Comparison of ENCODE assay signal across 9 cellular contexts in the genomic region with DNA sequence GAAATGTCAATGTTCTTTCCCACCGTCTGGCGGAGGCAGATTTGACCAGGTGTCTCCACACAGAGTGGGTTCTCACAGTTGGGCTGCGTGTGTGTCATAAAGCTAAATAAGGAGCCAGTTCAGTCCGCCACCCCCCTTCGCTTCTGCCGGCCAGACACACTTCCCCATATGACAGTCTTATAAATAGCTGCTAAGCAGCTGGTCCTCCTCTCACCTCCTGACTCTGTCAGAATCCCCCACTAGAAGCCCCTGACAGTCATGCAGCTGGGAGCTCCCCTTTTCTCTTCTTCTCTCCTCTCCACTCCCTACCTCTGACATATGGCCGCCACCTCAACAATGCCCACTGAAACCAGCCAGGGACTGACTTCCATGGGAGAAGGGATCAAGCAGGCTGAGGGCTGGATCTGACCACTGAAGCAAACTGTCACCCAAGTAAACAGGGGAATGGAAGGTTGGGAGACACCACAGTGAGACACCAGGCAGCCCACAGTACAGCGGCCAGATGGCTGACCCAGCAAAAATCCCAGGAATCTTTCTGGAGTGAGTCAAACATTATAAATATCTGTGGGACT.
DNase-seq lines count a peak whose midpoint lies in the region; ATAC-seq and TF ChIP-seq lines count a peak whose summit lies in the region.
"Had no signal": no experiment of that assay in that cellular context is flagged by ENCODE, and none has a peak within 500 bp of the region (broad histone marks: within the 10 kb centered on the region; RNA-seq: fewer than 3 reads in every experiment).

No MANE protein-coding gene starts in this region.

- TF ChIP-seq CTCF in SK-N-SH (IDR thresholded peaks at IDR 0.05) (no peak), osteocyte (IDR thresholded peaks at IDR 0.05) (no peak), Calu3 (IDR thresholded peaks at IDR 0.05; ENCODE audit: unreplicated experiment) (no peak)

- no peak overlapping the region for H3K4me2 ChIP-seq in SK-N-SH

- no peaks in the 10 kb centered on the region for H3F3A ChIP-seq in SK-N-SH (replicated peaks; ENCODE audit: insufficient read depth)

- H3K27me3 Mint-ChIP-seq in osteocyte (ENCODE audit: unreplicated experiment) (no peaks in the 10 kb centered on the region), Calu3 (ENCODE audit: unreplicated experiment) (peaks cover 18% of the 10 kb centered on the region)
- H3K27me3 Mint-ChIP-seq in activated T-helper 1 cell treated with anti-CD3 and anti-CD28 coated beads, Interleukin-12 subunit alpha, Interleukin-12 subunit beta, Interleukin-2, Interleukin-4 antibody, amounts not matched to agents 30 ng/mL and 10 ng/mL and 1 ng/mL, durations not matched to agents 14 hours and 24 hours and 36 hours (ENCODE audit: insufficient read depth) = no peaks in the 10 kb centered on the region
- H3K27me3 Mint-ChIP-seq: activated B cell treated with CpG ODN at 0.5 μM for 24 hours had no signal

- no peaks in the 10 kb centered on the region for H3K36me3 ChIP-seq in SK-N-SH (replicated peaks in 1 of 2; ENCODE audit: control insufficient read depth in 1 of 2, insufficient read depth in 2 of 2, low read length in 1 of 2)

- H3K4me3 Mint-ChIP-seq in osteocyte (ENCODE audit: unreplicated experiment) (no peak overlapping the region), Calu3 (ENCODE audit: low read depth, unreplicated experiment) (no peak overlapping the region)
- H3K4me3 Mint-ChIP-seq in activated T-helper 1 cell treated with anti-CD3 and anti-CD28 coated beads, Interleukin-12 subunit alpha, Interleukin-12 subunit beta, Interleukin-2, Interleukin-4 antibody, amounts not matched to agents 30 ng/mL and 10 ng/mL and 1 ng/mL, durations not matched to agents 14 hours and 24 hours and 36 hours = no peak overlapping the region
- H3K4me3 Mint-ChIP-seq: activated B cell treated with CpG ODN at 0.5 μM for 24 hours had no signal

- peak overlapping the region; percentile 84 for H3K27ac Mint-ChIP-seq in osteocyte (ENCODE audit: unreplicated experiment)
- no peak overlapping the region for H3K27ac Mint-ChIP-seq in Calu3 (ENCODE audit: unreplicated experiment)
- no peak overlapping the region for H3K27ac Mint-ChIP-seq in activated T-helper 1 cell treated with anti-CD3 and anti-CD28 coated beads, Interleukin-12 subunit alpha, Interleukin-12 subunit beta, Interleukin-2, Interleukin-4 antibody, amounts not matched to agents 30 ng/mL and 10 ng/mL and 1 ng/mL, durations not matched to agents 14 hours and 24 hours and 36 hours
- H3K27ac Mint-ChIP-seq: activated B cell treated with CpG ODN at 0.5 μM for 24 hours had no signal

- no peak overlapping the region for H3K27ac ChIP-seq in SK-N-SH (ENCODE audit: low read depth in 2 of 2, low read length in 1 of 2)

- no peaks in the 10 kb centered on the region for H3K79me2 ChIP-seq in SK-N-SH (ENCODE audit: insufficient read depth)

- no peak for TF ChIP-seq EP300 in SK-N-SH (IDR thresholded peaks at IDR 0.05; ENCODE audit: borderline replicate concordance in 1 of 2, low read depth in 1 of 2, low read length in 1 of 2)

- no peak overlapping the region for H2AFZ ChIP-seq in SK-N-SH (ENCODE audit: low read depth)

- peak; percentile 16 for DNase-seq in GM19238 (ENCODE audit: insufficient read length, low spot score)
- DNase-seq in SK-N-SH = no peak
- DNase-seq in osteocyte (ENCODE audit: extremely low spot score, unreplicated experiment) = no peak
- DNase-seq in Calu3 = no peak
- DNase-seq in NCI-H1417 treated with DMSO at 0.1 percent for 48 hours (lab: John Stamatoyannopoulos, UW) = no peak
- no peak for DNase-seq in activated T-helper 1 cell treated with anti-CD3 and anti-CD28 coated beads, Interleukin-12 subunit alpha, Interleukin-12 subunit beta, Interleukin-2, Interleukin-4 antibody, amounts not matched to agents 30 ng/mL and 10 ng/mL and 1 ng/mL, durations not matched to agents 14 hours and 24 hours and 36 hours (ENCODE audit: low spot score)
- DNase-seq in ACHN = no peak
- DNase-seq: activated B cell treated with CpG ODN at 0.5 μM for 24 hours had no signal

- intact Hi-C loops in Calu3 (cut with micrococcal nuclease; ENCODE audit: unreplicated experiment) = no loop called here
- intact Hi-C loops in activated T-helper 1 cell treated with anti-CD3 and anti-CD28 coated beads, Interleukin-12 subunit alpha, Interleukin-12 subunit beta, Interleukin-2, Interleukin-4 antibody, amounts not matched to agents 30 ng/mL and 10 ng/mL and 1 ng/mL, durations not matched to agents 14 hours and 24 hours and 36 hours (cut with micrococcal nuclease) = no loop called here

- ATAC-seq in HG03039 (IDR thresholded peaks at IDR 0.05; ENCODE audit: unreplicated experiment) = peak; percentile 74

- 77% methylated on average over 8 of the region's 8 CpGs for WGBS in SK-N-SH (ENCODE audit: low lambda C conversion rate)

- H3K4me1 Mint-ChIP-seq in osteocyte (ENCODE audit: unreplicated experiment) (peaks cover 25% of the 10 kb centered on the region), Calu3 (ENCODE audit: low read depth, unreplicated experiment) (no peaks in the 10 kb centered on the region)
- no peaks in the 10 kb centered on the region for H3K4me1 Mint-ChIP-seq in activated T-helper 1 cell treated with anti-CD3 and anti-CD28 coated beads, Interleukin-12 subunit alpha, Interleukin-12 subunit beta, Interleukin-2, Interleukin-4 antibody, amounts not matched to agents 30 ng/mL and 10 ng/mL and 1 ng/mL, durations not matched to agents 14 hours and 24 hours and 36 hours (ENCODE audit: low read depth)
- H3K4me1 Mint-ChIP-seq: activated B cell treated with CpG ODN at 0.5 μM for 24 hours had no signal

- POLR2A ChIA-PET in SK-N-SH (lab: Yijun Ruan, JAX) = no interaction called here

- no peaks in the 10 kb centered on the region for H3K9me2 ChIP-seq in SK-N-SH

- H3K9me3 Mint-ChIP-seq in osteocyte (ENCODE audit: unreplicated experiment) (no peaks in the 10 kb centered on the region), Calu3 (ENCODE audit: low read depth, unreplicated experiment) (no peaks in the 10 kb centered on the region)
- no peaks in the 10 kb centered on the region for H3K9me3 Mint-ChIP-seq in activated T-helper 1 cell treated with anti-CD3 and anti-CD28 coated beads, Interleukin-12 subunit alpha, Interleukin-12 subunit beta, Interleukin-2, Interleukin-4 antibody, amounts not matched to agents 30 ng/mL and 10 ng/mL and 1 ng/mL, durations not matched to agents 14 hours and 24 hours and 36 hours
- H3K9me3 Mint-ChIP-seq: activated B cell treated with CpG ODN at 0.5 μM for 24 hours had no signal

- no peak overlapping the region for H3K4me3 ChIP-seq in SK-N-SH (ENCODE audit: low read depth in 2 of 2, low read length in 1 of 2)

- BruUV-seq in Calu3 (replicated peaks; lab: Mats Ljungman, UMichigan) = no TSS peak

- H3K9ac ChIP-seq in SK-N-SH = no peak overlapping the region

- H3K27me3 ChIP-seq in SK-N-SH (ENCODE audit: insufficient read depth) = no peaks in the 10 kb centered on the region

- no peaks in the 10 kb centered on the region for H4K20me1 ChIP-seq in SK-N-SH (ENCODE audit: insufficient read depth)

- no peaks in the 10 kb centered on the region for H3K9me3 ChIP-seq in SK-N-SH

- CTCF ChIA-PET in SK-N-SH (lab: Yijun Ruan, JAX) = no interaction called here
- CTCF ChIA-PET in Calu3 (lab: Charles Lee) = no interaction called here

- TF ChIP-seq RAD21 in SK-N-SH (IDR thresholded peaks at IDR 0.05; ENCODE audit: low read length) = no peak

- peaks cover 0 to 12% of the 10 kb centered on the region in 2 experiments; a peak in 1 of 4 replicates for H3K4me1 ChIP-seq in SK-N-SH (ENCODE audit: control insufficient read depth in 1 of 2, insufficient read depth in 2 of 2, low read depth in 1 of 2, low read length in 1 of 2)

- in situ Hi-C loops in ACHN (cut with HindIII; ENCODE audit: low pct_ligation_motif_present, low pct_unique_long_range_greater_than_20kb, low sequenced_read_pairs) = no loop called here

- H3K36me3 Mint-ChIP-seq in osteocyte (ENCODE audit: unreplicated experiment) (no peaks in the 10 kb centered on the region), Calu3 (ENCODE audit: insufficient read depth, unreplicated experiment) (no peaks in the 10 kb centered on the region)
- no peaks in the 10 kb centered on the region for H3K36me3 Mint-ChIP-seq in activated T-helper 1 cell treated with anti-CD3 and anti-CD28 coated beads, Interleukin-12 subunit alpha, Interleukin-12 subunit beta, Interleukin-2, Interleukin-4 antibody, amounts not matched to agents 30 ng/mL and 10 ng/mL and 1 ng/mL, durations not matched to agents 14 hours and 24 hours and 36 hours (ENCODE audit: low read depth)

TF ChIP-seq in SK-N-SH, 30 proteins besides CTCF, POLR2A, EP300 and RAD21:
- TF ChIP-seq SMC3 (IDR thresholded peaks at IDR 0.05; ENCODE audit: low read depth, low read length) (no peak), TCF12 (IDR thresholded peaks at IDR 0.05) (0 out of 2 replicates have a peak, but pooled peaks have one; percentile 26)
- TF ChIP-seq, protein P1, sequence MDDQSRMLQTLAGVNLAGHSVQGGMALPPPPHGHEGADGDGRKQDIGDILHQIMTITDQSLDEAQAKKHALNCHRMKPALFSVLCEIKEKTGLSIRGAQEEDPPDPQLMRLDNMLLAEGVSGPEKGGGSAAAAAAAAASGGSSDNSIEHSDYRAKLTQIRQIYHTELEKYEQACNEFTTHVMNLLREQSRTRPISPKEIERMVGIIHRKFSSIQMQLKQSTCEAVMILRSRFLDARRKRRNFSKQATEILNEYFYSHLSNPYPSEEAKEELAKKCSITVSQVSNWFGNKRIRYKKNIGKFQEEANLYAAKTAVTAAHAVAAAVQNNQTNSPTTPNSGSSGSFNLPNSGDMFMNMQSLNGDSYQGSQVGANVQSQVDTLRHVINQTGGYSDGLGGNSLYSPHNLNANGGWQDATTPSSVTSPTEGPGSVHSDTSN (IDR thresholded peaks at IDR 0.05) = no peak
